Comparison of ENCODE assay signal across 1 cellular context in genomic region chr4:10180927-10181744, GRCh38.
A peak's percentile ranks its signal among the peaks of the same experiment; 100 is the strongest.
TF ChIP-seq lines count a peak whose summit lies in the region.

No MANE protein-coding gene starts in this region.

TF ChIP-seq in K562, 482 proteins besides CTCF, POLR2A, EP300 and RAD21 (continued from another document and continues in another):
- peak in 1 of 3 experiments; percentile 85; a peak in 2 of 6 replicates for TF ChIP-seq ZBTB11 (CRISPR knock-in tag; IDR thresholded peaks at IDR 0.05)
- TF ChIP-seq ZNF174 (CRISPR knock-in tag; IDR thresholded peaks at IDR 0.05) = peak; percentile 62; the same call in 1 of the 2 replicates
- TF ChIP-seq HDAC3 (IDR thresholded peaks at IDR 0.05; ENCODE audit: borderline replicate concordance, partially characterized antibody) = peak; percentile 97
- TF ChIP-seq HSF4 (CRISPR knock-in tag; IDR thresholded peaks at IDR 0.05; ENCODE audit: borderline replicate concordance) = peak; percentile 59; the same call in 1 of the 2 replicates
- peak; percentile 85 for TF ChIP-seq GABPB1 (CRISPR knock-in tag; IDR thresholded peaks at IDR 0.05)
- TF ChIP-seq ATF4 (CRISPR knock-in tag; IDR thresholded peaks at IDR 0.05) = peak; percentile 76
- TF ChIP-seq SRF (CRISPR knock-in tag; IDR thresholded peaks at IDR 0.05) = peak in 1 of 2 experiments; percentile 3; a peak in 1 of 4 replicates
- TF ChIP-seq FUS (optimal IDR thresholded peaks at IDR 0.05; ENCODE audit: low read depth, low read length) = no peak
- TF ChIP-seq ZNF280B (CRISPR knock-in tag; IDR thresholded peaks at IDR 0.05) = no peak
- TF ChIP-seq ZNF76 (CRISPR knock-in tag; IDR thresholded peaks at IDR 0.05; ENCODE audit: borderline replicate concordance) = peak; percentile 71; the same call in 1 of the 2 replicates
- TF ChIP-seq MAFK (IDR thresholded peaks at IDR 0.05; ENCODE audit: low read length) = peak; percentile 94
- TF ChIP-seq NFIX (CRISPR knock-in tag; IDR thresholded peaks at IDR 0.05; ENCODE audit: low read depth) = no peak
- peak; percentile 83 for TF ChIP-seq BCOR (IDR thresholded peaks at IDR 0.05)
- TF ChIP-seq E2F4 (CRISPR knock-in tag; IDR thresholded peaks at IDR 0.05; ENCODE audit: low read depth) = no peak
- peak; percentile 90 for TF ChIP-seq CTBP1 (IDR thresholded peaks at IDR 0.05; ENCODE audit: borderline replicate concordance)
- TF ChIP-seq HDAC1 (IDR thresholded peaks at IDR 0.05) = peak; percentile 29 to 85; a peak in 3 of 4 replicates
- TF ChIP-seq BCL6 (CRISPR knock-in tag; IDR thresholded peaks at IDR 0.05) = peak; percentile 40; the same call in 1 of the 2 replicates
- TF ChIP-seq TCFL5 (CRISPR knock-in tag; conservative IDR thresholded peaks at IDR 0.05) = 0 out of 2 replicates have a peak, but pooled peaks have one; percentile 55
- peak; percentile 44 to 55; a peak in 2 of 4 replicates for TF ChIP-seq NRF1 (conservative IDR thresholded peaks at IDR 0.05 in 1 of 2, IDR thresholded peaks at IDR 0.05 in 1 of 2)
- peak; percentile 99 for TF ChIP-seq C11orf30 (IDR thresholded peaks at IDR 0.05; ENCODE audit: low read depth)
- peak; percentile 86 for TF ChIP-seq ZNF175 (CRISPR knock-in tag; IDR thresholded peaks at IDR 0.05; ENCODE audit: low read depth)
- TF ChIP-seq CREB3L1 (IDR thresholded peaks at IDR 0.05; ENCODE audit: borderline replicate concordance, low read depth) = peak; percentile 92; the same call in 1 of the 2 replicates
- TF ChIP-seq SOX6 (IDR thresholded peaks at IDR 0.05) = peak; percentile 100
- TF ChIP-seq HMGXB4 (CRISPR knock-in tag; IDR thresholded peaks at IDR 0.05) = peak; percentile 52; the same call in 1 of the 2 replicates
- peak; percentile 41; the same call in 1 of the 2 replicates for TF ChIP-seq MYC (IDR thresholded peaks at IDR 0.05; ENCODE audit: low read depth, low read length)
- TF ChIP-seq MYC (CRISPR knock-in tag; IDR thresholded peaks at IDR 0.05; ENCODE audit: borderline replicate concordance, low read depth) = no peak; the same call in 1 of the 2 replicates
- peak; percentile 93 for TF ChIP-seq TBL1XR1 (IDR thresholded peaks at IDR 0.05; ENCODE audit: low read length in 2 of 2)
- TF ChIP-seq ZNF589 (CRISPR knock-in tag; IDR thresholded peaks at IDR 0.05; ENCODE audit: low read depth) = peak; percentile 94
- TF ChIP-seq SREBF2 (CRISPR knock-in tag; IDR thresholded peaks at IDR 0.05) = no peak
- no peak for TF ChIP-seq CTCFL (IDR thresholded peaks at IDR 0.05; ENCODE audit: borderline replicate concordance, insufficient read depth, low read depth, low read length, poor library complexity, severe bottlenecking)
- TF ChIP-seq YY1 (IDR thresholded peaks at IDR 0.05; ENCODE audit: borderline replicate concordance in 1 of 3, control insufficient read depth in 1 of 3, extremely low read depth in 1 of 3, insufficient read depth in 3 of 3, insufficient read length in 1 of 3, insufficient replicate concordance in 2 of 3, low read depth in 1 of 3, low read length in 2 of 3) = peak in 2 of 3 experiments; percentile 15 to 78
- peak; percentile 94 for TF ChIP-seq FOXK2 (conservative IDR thresholded peaks at IDR 0.05 in 1 of 2, IDR thresholded peaks at IDR 0.05 in 1 of 2; ENCODE audit: low read depth in 2 of 2)
- 0 out of 2 replicates have a peak, but pooled peaks have one; percentile 55 for TF ChIP-seq HINFP (tag; conservative IDR thresholded peaks at IDR 0.05; ENCODE audit: low read depth)
- TF ChIP-seq ZBTB7A (IDR thresholded peaks at IDR 0.05; ENCODE audit: borderline replicate concordance, control insufficient read depth, low read depth, low read length) = no peak
- peak; percentile 95 to 97 for TF ChIP-seq FOXA3 (CRISPR knock-in tag; conservative IDR thresholded peaks at IDR 0.05 in 1 of 2, IDR thresholded peaks at IDR 0.05 in 1 of 2)
- peak; percentile 94 for TF ChIP-seq MTA2 (IDR thresholded peaks at IDR 0.05; ENCODE audit: low read depth)
- peak; percentile 91 for TF ChIP-seq GABPA (tag; conservative IDR thresholded peaks at IDR 0.05; ENCODE audit: low read depth)
- peak; percentile 23; the same call in 1 of the 2 replicates for TF ChIP-seq ZNF197 (CRISPR knock-in tag; IDR thresholded peaks at IDR 0.05; ENCODE audit: low read depth)
- TF ChIP-seq HMBOX1 (IDR thresholded peaks at IDR 0.05) = peak; percentile 92
- TF ChIP-seq MYNN (IDR thresholded peaks at IDR 0.05) = peak; percentile 99
- no peak for TF ChIP-seq MYNN (CRISPR knock-in tag; IDR thresholded peaks at IDR 0.05)
- no peak for TF ChIP-seq ZZZ3 (IDR thresholded peaks at IDR 0.05)
- peak; percentile 64 for TF ChIP-seq L3MBTL2 (IDR thresholded peaks at IDR 0.05)
- peak; percentile 76 for TF ChIP-seq CREB1 (IDR thresholded peaks at IDR 0.05)
- peak; percentile 73; the same call in 1 of the 2 replicates for TF ChIP-seq CREB1 (CRISPR knock-in tag; IDR thresholded peaks at IDR 0.05)
- TF ChIP-seq ZNF165 (CRISPR knock-in tag; IDR thresholded peaks at IDR 0.05; ENCODE audit: borderline replicate concordance) = 0 out of 2 replicates have a peak, but pooled peaks have one; percentile 33
- TF ChIP-seq BHLHE40 (IDR thresholded peaks at IDR 0.05; ENCODE audit: low read length) = peak; percentile 38
- peak; percentile 93 to 96 for TF ChIP-seq NCOA2 (IDR thresholded peaks at IDR 0.05; ENCODE audit: partially characterized antibody in 2 of 2)
- TF ChIP-seq CSDE1 (IDR thresholded peaks at IDR 0.05) = no peak
- TF ChIP-seq CXXC5 (CRISPR knock-in tag; IDR thresholded peaks at IDR 0.05) = peak; percentile 80
- no peak for TF ChIP-seq PCBP2 (IDR thresholded peaks at IDR 0.05; ENCODE audit: low read depth, low read length, poor library complexity, severe bottlenecking)
